9 cellular contexts compared by ENCODE assay signal in genomic region chr1:173161510-173162221, GRCh38. TPM values are rescaled to one million over a fixed set of nuclear protein-coding genes. Genes with fewer than 3 reads are reported as not detected.
DNase-seq lines count a peak whose midpoint lies in the region; ATAC-seq and TF ChIP-seq lines count a peak whose summit lies in the region.
"Had no signal": no experiment of that assay in that cellular context is flagged by ENCODE, and none has a peak within 500 bp of the region (broad histone marks: within the 10 kb centered on the region; RNA-seq: fewer than 3 reads in every experiment).

No MANE protein-coding gene starts in this region.

- H3K27ac ChIP-seq in IMR-90 (ENCODE audit: insufficient read depth, low read length) = no peak overlapping the region

- intact Hi-C loops in IMR-90 (cut with micrococcal nuclease) = no loop called here

- H3K4ac ChIP-seq in IMR-90 (ENCODE audit: low read depth, low read length) = no peak overlapping the region

- TF ChIP-seq RAD21 in IMR-90 (IDR thresholded peaks at IDR 0.05; ENCODE audit: low read length) = no peak

- H2BK20ac ChIP-seq in IMR-90 (ENCODE audit: low read depth, low read length) = no peak overlapping the region; the same call in 1 of the 2 replicates

- no peak overlapping the region for H2BK5ac ChIP-seq in IMR-90 (ENCODE audit: low read depth, low read length, poor library complexity, severe bottlenecking)

- H3K9ac ChIP-seq in IMR-90 (ENCODE audit: low read depth, low read length) = no peak overlapping the region

- H3K4me1 ChIP-seq in IMR-90 (ENCODE audit: control insufficient read depth, insufficient read depth, low read length) = peaks cover 2% of the 10 kb centered on the region; the same call in 1 of the 2 replicates

- H3K4me3 ChIP-seq in AG09309 (ENCODE audit: control insufficient read depth, low read depth, low read length) (no peak overlapping the region), IMR-90 (ENCODE audit: insufficient read depth, low read depth, low read length) (no peak overlapping the region)

- TF ChIP-seq CTCF in AG09309 (IDR thresholded peaks at IDR 0.05; ENCODE audit: control insufficient read depth, insufficient read depth, low read depth, low read length, missing control alignments) = no peak
- no peak for TF ChIP-seq CTCF in IMR-90 (conservative IDR thresholded peaks at IDR 0.05; ENCODE audit: low read depth, low read length)

- dilution Hi-C loops in IMR-90 (cut with HindIII; ENCODE audit: low sequenced_read_pairs, unreplicated experiment) = no loop called here

- H3K14ac ChIP-seq in IMR-90 (replicated peaks; ENCODE audit: low read depth, low read length) = no peak overlapping the region

- no peaks in the 10 kb centered on the region for H3K27me3 ChIP-seq in IMR-90 (ENCODE audit: control insufficient read depth, insufficient read depth, low read length)

- H2BK120ac ChIP-seq in IMR-90 (ENCODE audit: low read depth, low read length) = no peak overlapping the region

- TF ChIP-seq POLR2A in IMR-90 (IDR thresholded peaks at IDR 0.05; ENCODE audit: low read depth, low read length) = no peak

- no peak overlapping the region for H4K8ac ChIP-seq in IMR-90 (ENCODE audit: low read depth in 2 of 2, low read length in 2 of 2)

- H3K9me3 ChIP-seq in IMR-90 (ENCODE audit: control insufficient read depth, insufficient read depth, low read length) = no peaks in the 10 kb centered on the region

- DNase-seq in AG09309 (ENCODE audit: low read depth) = peak; percentile 13
- DNase-seq in IMR-90 = peak; percentile 86
- DNase-seq in amniotic stem cell (lab: John Stamatoyannopoulos, UW) = peak; percentile 7
- DNase-seq in glomerular endothelial cell (ENCODE audit: extremely low read depth, low read depth, low spot score) = peak; percentile 52
- DNase-seq: NCI-H2029 had no signal

- no peak overlapping the region for H2AFZ ChIP-seq in IMR-90 (replicated peaks; ENCODE audit: low read length, poor library complexity)

- H3K4me2 ChIP-seq in IMR-90 (ENCODE audit: low read depth, low read length) = no peak overlapping the region

- BruUV-seq in IMR-90 (replicated peaks; lab: Mats Ljungman, UMichigan) = no TSS peak

- WGBS in IMR-90 (ENCODE audit: extremely low coverage in 2 of 2, insufficient read length in 1 of 2), 2 experiments = no CpG with 5 or more reads among the region's 3 CpGs

- POLR2A ChIA-PET in IMR-90 (lab: Charles Lee; ENCODE audit: unreplicated experiment) = no interaction called here

- no peak overlapping the region for H4K91ac ChIP-seq in IMR-90 (ENCODE audit: insufficient read depth, low read depth, low read length)

- no peak overlapping the region for H3K23ac ChIP-seq in IMR-90 (ENCODE audit: low read depth, low read length)

- CTCF ChIA-PET in IMR-90 (lab: Yijun Ruan, JAX) = interaction anchor here (0.9 kb wide), 1 partner anchor 9 kb away, joined by 3 read pairs; no protein-coding TSS in a partner anchor

- in situ Hi-C loops in IMR-90 (cut with MboI; ENCODE audit: low sequenced_read_pairs) = no loop called here

- no peak overlapping the region for H4K5ac ChIP-seq in IMR-90 (ENCODE audit: low read depth, low read length)

- no peaks in the 10 kb centered on the region for H3K79me1 ChIP-seq in IMR-90 (ENCODE audit: low read depth in 1 of 2, low read length in 2 of 2)

- no peak overlapping the region for H2AK9ac ChIP-seq in IMR-90 (replicated peaks; ENCODE audit: low read depth, low read length, poor library complexity)

- no peaks in the 10 kb centered on the region for H3K9me1 ChIP-seq in IMR-90 (ENCODE audit: insufficient read depth, low read length)

- no peak overlapping the region for H2BK15ac ChIP-seq in IMR-90 (ENCODE audit: low read depth, low read length)

- ATAC-seq in IMR-90 (ENCODE audit: low read depth) = peak; percentile 95
- ATAC-seq in GM19035 (IDR thresholded peaks at IDR 0.05; ENCODE audit: unreplicated experiment) = no peak
- ATAC-seq in GM18520 (IDR thresholded peaks at IDR 0.05; ENCODE audit: unreplicated experiment) = no peak
- no peak for ATAC-seq in GM18861 (IDR thresholded peaks at IDR 0.05; ENCODE audit: unreplicated experiment)
- no peak for ATAC-seq in HG02571 (IDR thresholded peaks at IDR 0.05; ENCODE audit: unreplicated experiment)

- no peak overlapping the region for H3K18ac ChIP-seq in IMR-90 (ENCODE audit: low read depth, low read length)

- H2AK5ac ChIP-seq in IMR-90 (ENCODE audit: low read depth, low read length) = no peak overlapping the region

- no peaks in the 10 kb centered on the region for H4K20me1 ChIP-seq in IMR-90 (ENCODE audit: insufficient read depth, low read length)

- H3K56ac ChIP-seq in IMR-90 (ENCODE audit: extremely low read depth, insufficient read depth, low read length) = no peak overlapping the region

- H3K36me3 ChIP-seq in IMR-90 (ENCODE audit: control insufficient read depth, insufficient read depth, low read length) = no peaks in the 10 kb centered on the region

TF ChIP-seq in IMR-90, 13 proteins besides CTCF, POLR2A, EP300 and RAD21:
- TF ChIP-seq RFX5 (IDR thresholded peaks at IDR 0.05; ENCODE audit: low read depth, low read length) (no peak), NFE2L2 (IDR thresholded peaks at IDR 0.05; ENCODE audit: low read depth, low read length) (no peak), SMC3 (IDR thresholded peaks at IDR 0.05; ENCODE audit: low read depth, low read length) (no peak)

RNA-seq across cellular contexts. Expression of gene TNFSF4, which starts 45.5 kb away (rescaled TPM):
- total RNA-seq in IMR-90 (2012; rRNA removed) = 19.7 and 23.6 TPM in 2 replicates
- polyA plus RNA-seq in IMR-90 (2012; rRNA removed) = 10.8 and 13.4 TPM in 2 replicates
- polyA plus RNA-seq in IMR-90 (2012; cell fraction: cytosol; rRNA removed) = 3.0 and 3.2 TPM in 2 replicates
- 1.1 and 8.4 TPM in 2 replicates for polyA plus RNA-seq in IMR-90 (2012; cell fraction: nucleus; rRNA removed; ENCODE audit: low replicate concordance)
- 11.7 and 47.3 TPM in 2 replicates for total RNA-seq in glomerular endothelial cell

Comparison
In these comparisons a context has a peak if more than half of its experiments do, and no peak if none do; other contexts are left out.
1. DNase-seq: peak in every context shown above with its lines; median percentile 86 in IMR-90; 52 in glomerular endothelial cell; 13 in AG09309; 7 in amniotic stem cell.